28 cellular contexts compared by ENCODE assay signal in genomic region chr11:27356624-27357222, GRCh38.
"Had no signal": no experiment of that assay in that cellular context is flagged by ENCODE, and none has a peak within 500 bp of the region (broad histone marks: within the 10 kb centered on the region; RNA-seq: fewer than 3 reads in every experiment).

No MANE protein-coding gene starts in this region.

- H3K27me3 ChIP-seq: adrenal gland, body of pancreas, Peyer's patch, SJSA1 had no signal

- ATAC-seq: activated naive CD4-positive, alpha-beta T cell treated with anti-CD3 and anti-CD28 coated beads, Interleukin-2, amount 50 U/mL, for 72 hours; activated T-cell treated with anti-CD3 and anti-CD28 coated beads, Interleukin-2, amount 50 U/mL, for 4 hours; PC-3 had no signal

- H3K4me2 ChIP-seq: SK-N-SH had no signal

- H3K9me3 ChIP-seq: adrenal gland, body of pancreas, Peyer's patch, SJSA1, SK-N-SH had no signal

- H3K4me3 ChIP-seq: adrenal gland, body of pancreas, Peyer's patch, SJSA1 had no signal

- H3K9ac ChIP-seq: SK-N-SH had no signal

- H3K27ac ChIP-seq: adrenal gland, Peyer's patch, SJSA1 had no signal

- H3K36me3 ChIP-seq: adrenal gland, Peyer's patch, SJSA1 had no signal

- H3K4me1 ChIP-seq: adrenal gland, Peyer's patch had no signal

- DNase-seq: activated B cell treated with CpG ODN at 0.5 μM for 24 hours; activated CD4-positive, alpha-beta memory T cell treated with anti-CD3 and anti-CD28 coated beads for 36 hours; activated CD4-positive, alpha-beta T cell treated with anti-CD3 and anti-CD28 coated beads for 4 hours; activated CD4-positive, alpha-beta T cell treated with anti-CD3 and anti-CD28 coated beads, Interleukin-2, amount 50 U/mL, for 1 hour; activated CD4-positive, CD25-positive, alpha-beta regulatory T cell treated with anti-CD3 and anti-CD28 coated beads, Interleukin-2, amount 50 U/mL, for 72 hours; activated CD8-positive, alpha-beta memory T cell treated with anti-CD3 and anti-CD28 coated beads, Interleukin-2, amount 50 U/mL, for 4 hours; activated gamma-delta T cell treated with Interleukin-2 at 50 U/mL for 16 hours; activated naive CD4-positive, alpha-beta T cell treated with anti-CD3 and anti-CD28 coated beads for 36 hours; activated T-cell treated with anti-CD3 and anti-CD28 coated beads for 4 hours; activated T-cell treated with anti-CD3 and anti-CD28 coated beads, Interleukin-2, amount 50 U/mL, for 4 hours; adrenal gland; caudate nucleus; cerebellar nuclear complex; NCI-H226; NCI-H446 treated with DMSO at 0.1 percent for 48 hours; NCI-H524; NK-92 treated with Interleukin-12 subunit alpha and Interleukin-12 subunit beta, amount 100 ng/mL, for 24 hours; PC-3; Peyer's patch; RPMI8226; SHP77 treated with DMSO at 0.1 percent for 48 hours; SK-N-SH had no signal

- FAIRE-seq: astrocyte, bronchial epithelial cell, TTC549 had no signal
